ENCODE assay signal across 8 cellular contexts in genomic region chr1:65948609-65949229, GRCh38.
A peak's percentile ranks its signal among the peaks of the same experiment; 100 is the strongest.
DNase-seq lines count a peak whose midpoint lies in the region; ATAC-seq lines count a peak whose summit lies in the region.

No MANE protein-coding gene starts in this region.

- DNase-seq in left ventricle myocardium superior: no peak
- DNase-seq in Right ventricle myocardium superior: no peak
- peak; percentile 40 for DNase-seq in SHP77 treated with DMSO at 0.1 percent for 48 hours (lab: John Stamatoyannopoulos, UW)
- DNase-seq in glomerular visceral epithelial cell (ENCODE audit: extremely low spot score): peak; percentile 10
- DNase-seq in NAMALWA (ENCODE audit: low spot score): no peak
- no peak for DNase-seq in NK-92 (lab: John Stamatoyannopoulos, UW; ENCODE audit: unreplicated experiment)

- intact Hi-C loops in left ventricle myocardium superior (cut with micrococcal nuclease) (no loop called here), Right ventricle myocardium superior (cut with DNase I) (no loop called here)

- peak; percentile 38 for ATAC-seq in left ventricle myocardium superior
- no peak for ATAC-seq in Right ventricle myocardium superior (ENCODE audit: poor library complexity)
- ATAC-seq in HG03139 (IDR thresholded peaks at IDR 0.05; ENCODE audit: unreplicated experiment): no peak
- no peak for ATAC-seq in HG02763 (IDR thresholded peaks at IDR 0.05; ENCODE audit: unreplicated experiment)

Comparison
In these comparisons a context has a peak if more than half of its experiments do, and no peak if none do; other contexts are left out.
1. DNase-seq: peak in SHP77 treated with DMSO at 0.1 percent for 48 hours (single experiment) and glomerular visceral epithelial cell (single experiment); none in left ventricle myocardium superior (single experiment), Right ventricle myocardium superior (single experiment), NAMALWA (single experiment) and NK-92 (single experiment).